In genomic region chr2:201298462-201298861, GRCh38 we compare ENCODE assay signal across 1 cellular context.
TF ChIP-seq lines count a peak whose summit lies in the region.

No MANE protein-coding gene starts in this region.

TF ChIP-seq in SK-N-SH treated with all-trans-retinoic acid at 6 μM for 48 hours, 23 proteins besides CTCF, POLR2A, EP300 and RAD21 (continued from another document):
- no peak for TF ChIP-seq TSHZ2 (CRISPR knock-in tag; IDR thresholded peaks at IDR 0.05)
- no peak for TF ChIP-seq OSR1 (CRISPR knock-in tag; IDR thresholded peaks at IDR 0.05)
- no peak for TF ChIP-seq CSDC2 (CRISPR knock-in tag; IDR thresholded peaks at IDR 0.05)
- no peak for TF ChIP-seq ZC3H10 (CRISPR knock-in tag; IDR thresholded peaks at IDR 0.05)
- TF ChIP-seq CSRNP3 (CRISPR knock-in tag; IDR thresholded peaks at IDR 0.05), result no peak
- no peak for TF ChIP-seq TCF4 (CRISPR knock-in tag; IDR thresholded peaks at IDR 0.05; ENCODE audit: borderline replicate concordance)
- TF ChIP-seq RARB (CRISPR knock-in tag; IDR thresholded peaks at IDR 0.05), result no peak
- TF ChIP-seq ZNF565 (CRISPR knock-in tag; conservative IDR thresholded peaks at IDR 0.05; ENCODE audit: low read depth), result no peak
- no peak for TF ChIP-seq ZNF8 (CRISPR knock-in tag; IDR thresholded peaks at IDR 0.05)
- TF ChIP-seq ARNTL (CRISPR knock-in tag; IDR thresholded peaks at IDR 0.05; ENCODE audit: borderline replicate concordance, low read depth), result no peak
- TF ChIP-seq ZFP30 (CRISPR knock-in tag; IDR thresholded peaks at IDR 0.05), result no peak
- TF ChIP-seq PPARA (CRISPR knock-in tag; IDR thresholded peaks at IDR 0.05; ENCODE audit: borderline replicate concordance), result no peak
- TF ChIP-seq SNAI2 (CRISPR knock-in tag; IDR thresholded peaks at IDR 0.05), result no peak
- no peak for TF ChIP-seq ISL1 (CRISPR knock-in tag; IDR thresholded peaks at IDR 0.05)
- no peak for TF ChIP-seq GLIS3 (CRISPR knock-in tag; IDR thresholded peaks at IDR 0.05)
- TF ChIP-seq BACH2 (CRISPR knock-in tag; IDR thresholded peaks at IDR 0.05; ENCODE audit: borderline replicate concordance), result no peak
- no peak for TF ChIP-seq PATZ1 (CRISPR knock-in tag; IDR thresholded peaks at IDR 0.05; ENCODE audit: borderline replicate concordance)
TF ChIP-seq in SK-N-SH treated with all-trans-retinoic acid at 6 μM for 48 hours: peak in this region for 0.
